In genomic region chr15:74426404-74427281, GRCh38 we compare ENCODE assay signal across 1 cellular context.
TF ChIP-seq lines count a peak whose summit lies in the region.

No MANE protein-coding gene starts in this region.

TF ChIP-seq in HEK293, 187 proteins besides CTCF, POLR2A, EP300 and RAD21:
- no peak for TF ChIP-seq KLF17 (tag by site-specific recombination; IDR thresholded peaks at IDR 0.05)
- no peak for TF ChIP-seq ZNF792 (tag by site-specific recombination; IDR thresholded peaks at IDR 0.05)
- no peak for TF ChIP-seq ZNF404 (tag by site-specific recombination; IDR thresholded peaks at IDR 0.05)
- TF ChIP-seq HOXD13 (CRISPR knock-in tag; IDR thresholded peaks at IDR 0.05; ENCODE audit: borderline replicate concordance) = no peak
- TF ChIP-seq ZNF639 (tag by site-specific recombination; IDR thresholded peaks at IDR 0.05) = no peak
- TF ChIP-seq ZNF16 (tag by site-specific recombination; IDR thresholded peaks at IDR 0.05; ENCODE audit: low read depth) = peak; percentile 79
- peak; percentile 78; the same call in 1 of the 2 replicates for TF ChIP-seq ZNF266 (tag by site-specific recombination; IDR thresholded peaks at IDR 0.05; ENCODE audit: low read depth)
- peak; percentile 38; the same call in 1 of the 2 replicates for TF ChIP-seq ZBTB17 (tag by site-specific recombination; IDR thresholded peaks at IDR 0.05)
- TF ChIP-seq KLF9 (tag by site-specific recombination; IDR thresholded peaks at IDR 0.05; ENCODE audit: low read depth) = no peak
TF ChIP-seq in HEK293: peak in this region for 3.
